ENCODE assay signal across 8 cellular contexts in the genomic region with DNA sequence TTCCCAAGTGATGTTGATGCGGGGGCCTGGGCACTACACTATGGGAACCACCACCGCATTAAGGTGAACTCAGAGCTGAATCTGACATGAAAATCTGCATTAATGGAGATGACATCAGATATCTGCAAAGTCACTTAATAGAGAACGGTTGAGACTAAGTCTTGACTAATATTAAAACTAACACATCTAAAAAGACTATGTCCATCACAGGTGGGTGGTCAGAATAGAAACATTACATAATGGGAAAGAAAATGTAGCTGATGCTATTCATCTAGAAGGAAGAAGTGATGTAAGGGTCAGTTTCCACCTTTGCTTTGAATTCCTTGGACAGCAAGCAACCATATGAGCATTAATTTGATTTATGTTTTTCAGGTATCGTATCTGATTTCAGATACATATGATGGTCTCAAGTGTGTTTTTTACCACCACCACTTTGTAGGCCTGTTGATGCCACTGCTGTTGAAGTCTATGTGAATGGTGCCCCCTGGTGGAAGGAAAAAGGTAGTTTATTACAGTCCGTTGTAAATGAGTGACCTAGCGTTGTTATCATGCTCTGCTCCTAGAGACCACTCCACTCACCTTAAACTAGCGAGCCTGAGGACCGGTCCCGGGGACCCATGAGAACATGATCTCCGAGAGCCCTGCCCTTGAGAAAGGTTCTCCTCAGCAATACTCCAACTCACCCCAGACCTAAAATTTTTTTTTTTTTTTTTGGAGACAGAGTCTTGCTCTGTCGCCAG.
DNase-seq lines count a peak whose midpoint lies in the region; ATAC-seq, FAIRE-seq and TF ChIP-seq lines count a peak whose summit lies in the region.

No MANE protein-coding gene starts in this region.

- no peak overlapping the region for H3K4me3 Mint-ChIP-seq in immature natural killer cell

- H3K27ac Mint-ChIP-seq in immature natural killer cell = no peak overlapping the region

- DNase-seq in AG09309 (ENCODE audit: low read depth) (peak; percentile 47), GM18507 (ENCODE audit: extremely low spot score, insufficient read length, low read depth) (peak; percentile 53), NCI-H1694 (lab: John Stamatoyannopoulos, UW) (peak; percentile 81), T-helper 1 cell (peak in 4 of 5 donors; percentile 7 to 71 (median 50)), brain microvascular endothelial cell (peak; percentile 81), immature natural killer cell (peak; percentile 58 to 69 (median 62))
- peak; percentile 41 for DNase-seq in stimulated activated CD4-positive, alpha-beta T cell treated with anti-CD3 and anti-CD28 coated beads, Interleukin-2, amount 100 ng/mL, for 4 hours (ENCODE audit: low read depth)

- FAIRE-seq in GM18507 (lab: Jason Lieb, UNC) = peak; percentile 85

- H3K27me3 ChIP-seq in brain microvascular endothelial cell (replicated peaks) = no peaks in the 10 kb centered on the region

- in situ Hi-C loops in brain microvascular endothelial cell (cut with HindIII; ENCODE audit: low pct_ligation_motif_present, low sequenced_read_pairs) = no loop called here

- no peaks in the 10 kb centered on the region for H3K9me3 Mint-ChIP-seq in immature natural killer cell

- peaks cover 4 to 9% (median 7%) of the 10 kb centered on the region in 3 donors for H3K36me3 Mint-ChIP-seq in immature natural killer cell

- H3K27me3 Mint-ChIP-seq in immature natural killer cell (ENCODE audit: low read depth in 3 of 3) = no peaks in the 10 kb centered on the region

- TF ChIP-seq CTCF in AG09309 (IDR thresholded peaks at IDR 0.05; ENCODE audit: control insufficient read depth, insufficient read depth, low read depth, low read length, missing control alignments) (peak; percentile 58), brain microvascular endothelial cell (IDR thresholded peaks at IDR 0.05; ENCODE audit: low read depth, low read length, missing control alignments) (peak; percentile 70)

- ATAC-seq in HG02970 (IDR thresholded peaks at IDR 0.05; ENCODE audit: low FRiP score, unreplicated experiment) = peak; percentile 65

- H3K4me1 Mint-ChIP-seq in immature natural killer cell = peaks cover 10% of the 10 kb centered on the region in 2 donors

- H3K4me3 ChIP-seq in AG09309 (ENCODE audit: control insufficient read depth, low read depth, low read length) (no peak overlapping the region), brain microvascular endothelial cell (ENCODE audit: low read depth, low read length) (no peak overlapping the region)

- H3K27ac ChIP-seq in brain microvascular endothelial cell = no peak overlapping the region

- H3K36me3 ChIP-seq in brain microvascular endothelial cell (replicated peaks) = peaks cover 7% of the 10 kb centered on the region
